9 cellular contexts compared by ENCODE assay signal in the genomic region with DNA sequence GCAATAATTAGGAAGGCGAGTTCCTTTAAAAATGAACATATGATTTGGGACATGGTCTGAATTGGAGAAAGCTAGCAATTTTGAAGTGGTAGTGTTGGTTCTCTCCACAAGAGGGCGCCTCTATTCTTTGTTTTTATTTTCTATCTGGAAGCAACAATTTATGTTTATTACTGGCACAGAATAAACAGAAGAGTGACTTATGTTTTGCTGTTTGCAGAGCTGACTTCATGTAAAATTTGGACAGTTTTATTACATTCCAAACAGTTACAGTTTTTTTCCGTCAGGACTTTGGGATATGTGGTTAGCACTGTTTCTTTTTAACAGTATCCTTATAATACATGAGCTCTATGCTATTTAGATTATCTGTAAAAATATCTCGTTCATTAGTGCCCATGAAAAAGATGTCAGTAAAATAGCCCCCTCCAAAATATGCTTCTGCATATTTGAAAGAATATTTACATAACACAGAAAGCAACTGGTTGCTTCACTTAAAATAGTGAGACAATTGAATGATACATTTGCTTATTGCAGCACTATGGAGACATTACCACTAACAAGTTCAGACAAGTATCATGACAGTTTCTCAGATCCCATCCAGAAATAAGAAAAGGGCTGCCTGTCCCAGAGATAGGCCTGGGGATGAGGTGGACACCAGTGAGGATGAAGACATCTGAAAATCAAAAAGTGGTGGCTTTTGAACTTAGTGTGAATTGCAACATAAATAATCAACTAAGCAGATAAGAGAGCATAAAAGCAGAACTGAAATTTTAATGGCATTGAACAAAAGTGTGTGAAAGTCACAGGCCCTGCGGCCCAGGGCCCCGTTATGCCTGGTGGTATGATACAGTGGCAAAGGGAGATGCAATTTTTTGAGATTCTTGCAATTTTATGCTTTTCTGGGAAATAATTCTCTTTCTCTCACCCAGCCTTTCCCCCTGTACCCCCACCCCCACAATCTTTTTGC. TPM values are rescaled to one million over a fixed set of nuclear protein-coding genes. Genes with fewer than 3 reads are reported as not detected.
DNase-seq lines count a peak whose midpoint lies in the region; ATAC-seq and TF ChIP-seq lines count a peak whose summit lies in the region.
"Had no signal": no experiment of that assay in that cellular context is flagged by ENCODE, and none has a peak within 500 bp of the region (broad histone marks: within the 10 kb centered on the region; RNA-seq: fewer than 3 reads in every experiment).

No MANE protein-coding gene starts in this region.

- peak overlapping the region; percentile 78 for H3K27ac ChIP-seq in RWPE1
- no peak overlapping the region for H3K27ac ChIP-seq in endodermal cell (ENCODE audit: low read depth, low read length)

- TF ChIP-seq CTCF in RWPE1 (conservative IDR thresholded peaks at IDR 0.05; ENCODE audit: low read depth): peak; percentile 81
- TF ChIP-seq CTCF in endodermal cell (conservative IDR thresholded peaks at IDR 0.05): peak; percentile 88

- no peak overlapping the region for H3K4me3 Mint-ChIP-seq in activated naive CD8-positive, alpha-beta T cell treated with anti-CD3 and anti-CD28 coated beads, Interleukin-2, amount 50 U/mL, for 24 hours
- no peak overlapping the region for H3K4me3 Mint-ChIP-seq in activated naive CD8-positive, alpha-beta T cell treated with anti-CD3 and anti-CD28 coated beads for 36 hours
- no peak overlapping the region for H3K4me3 Mint-ChIP-seq in endodermal cell
- peak overlapping the region; percentile 42 for H3K4me3 Mint-ChIP-seq in natural killer cell treated with Interleukin-12 subunit alpha and Interleukin-12 subunit beta and Interleukin-15 and Interleukin-18, amount 100 ng/mL, for 72 hours
- H3K4me3 Mint-ChIP-seq: central memory CD8-positive, alpha-beta T cell had no signal

- H3K27ac Mint-ChIP-seq in activated naive CD8-positive, alpha-beta T cell treated with anti-CD3 and anti-CD28 coated beads, Interleukin-2, amount 50 U/mL, for 24 hours: no peak overlapping the region
- no peak overlapping the region for H3K27ac Mint-ChIP-seq in activated naive CD8-positive, alpha-beta T cell treated with anti-CD3 and anti-CD28 coated beads for 36 hours
- no peak overlapping the region for H3K27ac Mint-ChIP-seq in endodermal cell
- no peak overlapping the region for H3K27ac Mint-ChIP-seq in natural killer cell treated with Interleukin-12 subunit alpha and Interleukin-12 subunit beta and Interleukin-15 and Interleukin-18, amount 100 ng/mL, for 72 hours

- DNase-seq in activated naive CD8-positive, alpha-beta T cell treated with anti-CD3 and anti-CD28 coated beads, Interleukin-2, amount 50 U/mL, for 24 hours: peak; percentile 22
- DNase-seq in activated naive CD8-positive, alpha-beta T cell treated with anti-CD3 and anti-CD28 coated beads for 36 hours: no peak
- peak; percentile 60 for DNase-seq in RWPE1 (ENCODE audit: low spot score)
- DNase-seq in endodermal cell: peak; percentile 64
- DNase-seq in natural killer cell treated with Interleukin-12 subunit alpha and Interleukin-12 subunit beta and Interleukin-15 and Interleukin-18, amount 100 ng/mL, for 72 hours (ENCODE audit: low spot score): no peak
- DNase-seq in ecto neural progenitor cell (ENCODE audit: low spot score): no peak

- H3K9ac ChIP-seq in endodermal cell (ENCODE audit: extremely low read depth, low read length, poor library complexity, severe bottlenecking): no peak overlapping the region

- H3K4me1 Mint-ChIP-seq in activated naive CD8-positive, alpha-beta T cell treated with anti-CD3 and anti-CD28 coated beads, Interleukin-2, amount 50 U/mL, for 24 hours: peaks cover 6% of the 10 kb centered on the region
- peaks cover 2% of the 10 kb centered on the region for H3K4me1 Mint-ChIP-seq in activated naive CD8-positive, alpha-beta T cell treated with anti-CD3 and anti-CD28 coated beads for 36 hours
- no peaks in the 10 kb centered on the region for H3K4me1 Mint-ChIP-seq in endodermal cell
- H3K4me1 Mint-ChIP-seq in natural killer cell treated with Interleukin-12 subunit alpha and Interleukin-12 subunit beta and Interleukin-15 and Interleukin-18, amount 100 ng/mL, for 72 hours (ENCODE audit: low read depth in 2 of 2): peaks cover 0 to 10% of the 10 kb centered on the region in 2 donors
- H3K4me1 Mint-ChIP-seq: central memory CD8-positive, alpha-beta T cell had no signal

- no peak overlapping the region for H3K4me3 ChIP-seq in endodermal cell (ENCODE audit: low read length)

- no peak for ATAC-seq in activated naive CD8-positive, alpha-beta T cell treated with anti-CD3 and anti-CD28 coated beads, Interleukin-2, amount 50 U/mL, for 24 hours
- ATAC-seq in HG03175 (IDR thresholded peaks at IDR 0.05; ENCODE audit: unreplicated experiment) (peak; percentile 54), GM21381 (IDR thresholded peaks at IDR 0.05; ENCODE audit: unreplicated experiment) (no peak)
- no peak for ATAC-seq in natural killer cell treated with Interleukin-12 subunit alpha and Interleukin-12 subunit beta and Interleukin-15 and Interleukin-18, amount 100 ng/mL, for 72 hours

- peaks cover 5% of the 10 kb centered on the region for H3K27me3 Mint-ChIP-seq in activated naive CD8-positive, alpha-beta T cell treated with anti-CD3 and anti-CD28 coated beads, Interleukin-2, amount 50 U/mL, for 24 hours
- peaks cover 6% of the 10 kb centered on the region for H3K27me3 Mint-ChIP-seq in activated naive CD8-positive, alpha-beta T cell treated with anti-CD3 and anti-CD28 coated beads for 36 hours
- H3K27me3 Mint-ChIP-seq in endodermal cell (ENCODE audit: insufficient read depth): no peaks in the 10 kb centered on the region
- H3K27me3 Mint-ChIP-seq in natural killer cell treated with Interleukin-12 subunit alpha and Interleukin-12 subunit beta and Interleukin-15 and Interleukin-18, amount 100 ng/mL, for 72 hours: peaks cover 0 to 8% of the 10 kb centered on the region in 2 donors

- no peaks in the 10 kb centered on the region for H3K36me3 Mint-ChIP-seq in activated naive CD8-positive, alpha-beta T cell treated with anti-CD3 and anti-CD28 coated beads, Interleukin-2, amount 50 U/mL, for 24 hours (ENCODE audit: low read depth)
- H3K36me3 Mint-ChIP-seq in activated naive CD8-positive, alpha-beta T cell treated with anti-CD3 and anti-CD28 coated beads for 36 hours: no peaks in the 10 kb centered on the region
- no peaks in the 10 kb centered on the region for H3K36me3 Mint-ChIP-seq in endodermal cell (ENCODE audit: low read depth)
- H3K36me3 Mint-ChIP-seq in natural killer cell treated with Interleukin-12 subunit alpha and Interleukin-12 subunit beta and Interleukin-15 and Interleukin-18, amount 100 ng/mL, for 72 hours: no peaks in the 10 kb centered on the region

- POLR2A ChIA-PET in RWPE1 (lab: Yijun Ruan, JAX; ENCODE audit: low non-redundant PET): no interaction called here

- no peaks in the 10 kb centered on the region for H3K9me3 ChIP-seq in endodermal cell (ENCODE audit: control insufficient read depth, low read length)

- no peaks in the 10 kb centered on the region for H3K27me3 ChIP-seq in endodermal cell (ENCODE audit: control insufficient read depth, insufficient read depth, low read length, poor library complexity, severe bottlenecking)

- no peaks in the 10 kb centered on the region for H3K4me1 ChIP-seq in endodermal cell (ENCODE audit: control insufficient read depth, insufficient read depth, low read length)

- 43 to 53% methylated on average over 3 to 5 of the region's 6 CpGs for WGBS in endodermal cell (ENCODE audit: insufficient coverage in 1 of 2, insufficient read length in 1 of 2), 2 experiments

- no peaks in the 10 kb centered on the region for H3K36me3 ChIP-seq in endodermal cell (ENCODE audit: control insufficient read depth, insufficient read depth, low read length)

- H3K9me3 Mint-ChIP-seq in activated naive CD8-positive, alpha-beta T cell treated with anti-CD3 and anti-CD28 coated beads, Interleukin-2, amount 50 U/mL, for 24 hours: no peaks in the 10 kb centered on the region
- H3K9me3 Mint-ChIP-seq in activated naive CD8-positive, alpha-beta T cell treated with anti-CD3 and anti-CD28 coated beads for 36 hours: no peaks in the 10 kb centered on the region
- H3K9me3 Mint-ChIP-seq in endodermal cell: no peaks in the 10 kb centered on the region
- no peaks in the 10 kb centered on the region for H3K9me3 Mint-ChIP-seq in natural killer cell treated with Interleukin-12 subunit alpha and Interleukin-12 subunit beta and Interleukin-15 and Interleukin-18, amount 100 ng/mL, for 72 hours
- H3K9me3 Mint-ChIP-seq: central memory CD8-positive, alpha-beta T cell had no signal

- CTCF ChIA-PET in RWPE1 (lab: Yijun Ruan, JAX): interaction anchor here (0.5 to 1.5 kb wide), 18 partner anchors 13 to 753 kb away, joined by 3 to 8 read pairs (median 4); no protein-coding TSS in a partner anchor

RNA-seq across cellular contexts. Expression of gene FGF9, which starts 32.3 kb away (rescaled TPM):
- under 1 TPM; 0.25 to 0.50 TPM for total RNA-seq in activated naive CD8-positive, alpha-beta T cell treated with anti-CD3 and anti-CD28 coated beads for 36 hours
- under 1 TPM in 1 of 2 donors, not detected in 1; 0.07 TPM for total RNA-seq in endodermal cell
- 2.8 TPM for polyA plus RNA-seq in endodermal cell (2013, experiment 1 of 2)
- polyA plus RNA-seq in endodermal cell (2013, experiment 2 of 2): 2.1 TPM
- total RNA-seq in natural killer cell treated with Interleukin-12 subunit alpha and Interleukin-12 subunit beta and Interleukin-15 and Interleukin-18, amount 100 ng/mL, for 72 hours: under 1 TPM in 1 of 2 donors, not detected in 1; 0.29 TPM

RNA-seq across cellular contexts. Expression of gene MICU2, which starts 34.6 kb away (rescaled TPM):
- total RNA-seq in activated naive CD8-positive, alpha-beta T cell treated with anti-CD3 and anti-CD28 coated beads for 36 hours: 10 to 100 TPM; 33.0 to 35.0 TPM
- 10 to 100 TPM; 39.1 to 45.7 TPM for total RNA-seq in endodermal cell
- polyA plus RNA-seq in endodermal cell (2013, experiment 1 of 2): 57.6 TPM
- polyA plus RNA-seq in endodermal cell (2013, experiment 2 of 2): 55.8 TPM
- total RNA-seq in natural killer cell treated with Interleukin-12 subunit alpha and Interleukin-12 subunit beta and Interleukin-15 and Interleukin-18, amount 100 ng/mL, for 72 hours: 10 to 100 TPM; 30.5 to 35.0 TPM

Comparison
In these comparisons a context has a peak if more than half of its experiments do, and no peak if none do; other contexts are left out.
1. DNase-seq: peak in activated naive CD8-positive, alpha-beta T cell treated with anti-CD3 and anti-CD28 coated beads, Interleukin-2, amount 50 U/mL, for 24 hours (single experiment), RWPE1 (single experiment) and endodermal cell (single experiment); none in activated naive CD8-positive, alpha-beta T cell treated with anti-CD3 and anti-CD28 coated beads for 36 hours (single experiment), natural killer cell treated with Interleukin-12 subunit alpha and Interleukin-12 subunit beta and Interleukin-15 and Interleukin-18, amount 100 ng/mL, for 72 hours (single experiment) and ecto neural progenitor cell (single experiment).